9 cellular contexts compared by ENCODE assay signal in the genomic region with DNA sequence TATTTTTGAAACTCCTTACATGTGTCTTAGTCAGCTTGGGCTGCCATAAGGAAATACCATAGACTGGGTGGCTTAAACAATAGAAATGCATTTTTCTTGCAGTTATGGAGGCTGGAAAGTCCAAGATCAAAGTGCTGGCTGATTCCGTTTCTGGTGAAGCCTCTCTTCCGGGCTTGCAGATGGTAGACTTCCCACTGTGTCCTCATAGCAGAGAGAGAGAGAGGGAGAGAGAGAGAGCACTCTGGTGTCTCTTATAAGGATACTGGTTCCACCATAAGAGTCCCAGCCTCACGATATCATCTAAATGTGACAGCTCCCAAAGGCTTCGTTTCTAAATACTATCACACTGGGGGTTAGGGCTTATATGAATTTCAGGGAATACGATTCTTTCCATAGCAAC. TPM values are rescaled to one million over a fixed set of nuclear protein-coding genes. Genes with fewer than 3 reads are reported as not detected.
DNase-seq lines count a peak whose midpoint lies in the region; ATAC-seq and TF ChIP-seq lines count a peak whose summit lies in the region.
"Had no signal": no experiment of that assay in that cellular context is flagged by ENCODE, and none has a peak within 500 bp of the region (broad histone marks: within the 10 kb centered on the region; RNA-seq: fewer than 3 reads in every experiment).

No MANE protein-coding gene starts in this region.

- no peak overlapping the region for H3K9ac ChIP-seq in neural progenitor cell

- H4K20me1 ChIP-seq in osteoblast (ENCODE audit: insufficient read depth, low read length) = no peaks in the 10 kb centered on the region
- no peaks in the 10 kb centered on the region for H4K20me1 ChIP-seq in neural progenitor cell (ENCODE audit: low read depth)

- intact Hi-C loops in adrenal gland (cut with DNase I) = loop anchor here (2.0 to 5.0 kb wide), 2 partner anchors 511 to 513 kb away; no protein-coding TSS in a partner anchor

- H3K36me3 ChIP-seq in adrenal gland (replicated peaks in 1 of 2) (no peaks in the 10 kb centered on the region), osteoblast (ENCODE audit: insufficient read depth, low read length) (no peaks in the 10 kb centered on the region), neural progenitor cell (no peaks in the 10 kb centered on the region)

- no peak for TF ChIP-seq POLR2A in adrenal gland (IDR thresholded peaks at IDR 0.05)

- no peaks in the 10 kb centered on the region for H3K9me3 Mint-ChIP-seq in IgD-negative memory B cell
- H3K9me3 Mint-ChIP-seq in neural progenitor cell = no peaks in the 10 kb centered on the region

- H3K27ac Mint-ChIP-seq in IgD-negative memory B cell = no peak overlapping the region
- no peak overlapping the region for H3K27ac Mint-ChIP-seq in neural progenitor cell

- peak overlapping the region; percentile 81 for H2AFZ ChIP-seq in osteoblast (ENCODE audit: low read length)
- H2AFZ ChIP-seq in neural progenitor cell (replicated peaks) = no peak overlapping the region

- DNase-seq in adrenal gland (peak in 1 of 7 donors; percentile 5), osteoblast (ENCODE audit: insufficient read length, low spot score, missing footprints) (no peak), neural progenitor cell (ENCODE audit: low spot score) (no peak)

- WGBS in adrenal gland, 4 donors = 42 to 50% (median 44%) methylated on average over 5 of the region's 5 CpGs

- H3K4me1 ChIP-seq in adrenal gland (replicated peaks in 1 of 2) (peaks cover 0 to 8% of the 10 kb centered on the region in 2 donors), osteoblast (ENCODE audit: insufficient read depth, low read length) (no peaks in the 10 kb centered on the region), neural progenitor cell (no peaks in the 10 kb centered on the region)

- no peaks in the 10 kb centered on the region for H3K27me3 Mint-ChIP-seq in IgD-negative memory B cell
- no peaks in the 10 kb centered on the region for H3K27me3 Mint-ChIP-seq in neural progenitor cell (ENCODE audit: insufficient read depth, low read depth)

- TF ChIP-seq CTCF in adrenal gland (IDR thresholded peaks at IDR 0.05) (no peak), osteoblast (IDR thresholded peaks at IDR 0.05; ENCODE audit: extremely low read depth, low read depth, low read length) (no peak), neural progenitor cell (IDR thresholded peaks at IDR 0.05) (no peak)

- H3K4me2 ChIP-seq in osteoblast (ENCODE audit: insufficient read depth, low read length) (peak overlapping the region; percentile 79), neural progenitor cell (no peak overlapping the region)

- H3K27me3 ChIP-seq in adrenal gland (no peaks in the 10 kb centered on the region), osteoblast (ENCODE audit: insufficient read depth, low read length) (no peaks in the 10 kb centered on the region), neural progenitor cell (no peaks in the 10 kb centered on the region)

- no peaks in the 10 kb centered on the region for H3F3A ChIP-seq in neural progenitor cell (ENCODE audit: low read depth)

- H3K36me3 Mint-ChIP-seq in IgD-negative memory B cell (no peaks in the 10 kb centered on the region), neural progenitor cell (no peaks in the 10 kb centered on the region)

- no peak for ATAC-seq in GM21529 (IDR thresholded peaks at IDR 0.05; ENCODE audit: unreplicated experiment)
- ATAC-seq in HG03159 (IDR thresholded peaks at IDR 0.05; ENCODE audit: unreplicated experiment) = no peak
- ATAC-seq in GM18519 (IDR thresholded peaks at IDR 0.05; ENCODE audit: low FRiP score, unreplicated experiment) = no peak

- peaks cover 8 to 12% (median 9%) of the 10 kb centered on the region in 3 donors for H3K4me1 Mint-ChIP-seq in IgD-negative memory B cell
- H3K4me1 Mint-ChIP-seq in neural progenitor cell = no peaks in the 10 kb centered on the region

- no peaks in the 10 kb centered on the region for H3K79me2 ChIP-seq in osteoblast (ENCODE audit: insufficient read depth, low read length)
- no peaks in the 10 kb centered on the region for H3K79me2 ChIP-seq in neural progenitor cell (ENCODE audit: low read depth)

- H3K4me3 ChIP-seq in GM08714 (ENCODE audit: low read length) (peak overlapping the region; percentile 96), adrenal gland (peak overlapping the region in 2 of 4 donors; percentile 44 to 62), osteoblast (ENCODE audit: insufficient read depth, low read length) (peak overlapping the region; percentile 69), neural progenitor cell (no peak overlapping the region)

- peak overlapping the region; percentile 69 to 99 (median 94) for H3K4me3 Mint-ChIP-seq in IgD-negative memory B cell
- H3K4me3 Mint-ChIP-seq in neural progenitor cell = no peak overlapping the region

- H3K27ac ChIP-seq in adrenal gland = peak overlapping the region in 3 of 5 donors; percentile 49 to 70 (median 58)
- no peak overlapping the region for H3K27ac ChIP-seq in osteoblast (ENCODE audit: low read depth, low read length)
- H3K27ac ChIP-seq in neural progenitor cell = no peak overlapping the region
- H3K27ac ChIP-seq: VCaP had no signal

- H3K9me3 ChIP-seq in adrenal gland (replicated peaks in 1 of 3) = no peaks in the 10 kb centered on the region
- H3K9me3 ChIP-seq in osteoblast (ENCODE audit: low read depth, low read length) = no peaks in the 10 kb centered on the region
- H3K9me3 ChIP-seq in neural progenitor cell (ENCODE audit: low read depth) = no peaks in the 10 kb centered on the region

RNA-seq across cellular contexts. Expression of a gene that starts 39.7 kb away (rescaled TPM):
- polyA plus RNA-seq in IgD-negative memory B cell (not detected), adrenal gland (1 to 10 TPM; 2.5 to 4.6 (median 4.4) TPM)
- total RNA-seq in adrenal gland (1 to 10 TPM; 4.3 to 9.0 (median 5.5) TPM), osteoblast (0.59 and 1.1 TPM in 2 replicates), neural progenitor cell (ENCODE audit: low replicate concordance) (1.5 and 1.8 TPM in 2 replicates)

Comparison
In these comparisons a context has a peak if more than half of its experiments do, and no peak if none do; other contexts are left out.
1. H3K27ac ChIP-seq: peak in adrenal gland (3 of 5); none in osteoblast (single experiment) and neural progenitor cell (single experiment).